In genomic region chr9:85647571-85647970, GRCh38 we compare ENCODE assay signal across 15 cellular contexts.
DNase-seq lines count a peak whose midpoint lies in the region; ATAC-seq and TF ChIP-seq lines count a peak whose summit lies in the region.
"Had no signal": no experiment of that assay in that cellular context is flagged by ENCODE, and none has a peak within 500 bp of the region (broad histone marks: within the 10 kb centered on the region; RNA-seq: fewer than 3 reads in every experiment).

No MANE protein-coding gene starts in this region.

- peaks cover 3% of the 10 kb centered on the region for H3K36me3 ChIP-seq in OCI-LY7 (ENCODE audit: insufficient read depth, low read length)

- H3K4me3 ChIP-seq in OCI-LY7 (ENCODE audit: low read depth, low read length, poor library complexity, severe bottlenecking) (no peak overlapping the region), right cardiac atrium (ENCODE audit: low read length) (no peak overlapping the region)
- H3K4me3 ChIP-seq: BLaER1 had no signal

- H3K4me2 ChIP-seq in OCI-LY7 (ENCODE audit: low read length): 0 out of 2 replicates have a peak overlapping the region, but pooled peaks have one; percentile 1
- H3K4me2 ChIP-seq: BLaER1 had no signal

- H3K79me2 ChIP-seq in OCI-LY7 (ENCODE audit: insufficient read depth, low read depth, low read length): no peaks in the 10 kb centered on the region

- peak; percentile 94 for ATAC-seq in GM18499 (IDR thresholded peaks at IDR 0.05; ENCODE audit: insufficient read depth, unreplicated experiment)
- peak; percentile 89 for ATAC-seq in GM21367 (IDR thresholded peaks at IDR 0.05; ENCODE audit: unreplicated experiment)
- peak; percentile 62 for ATAC-seq in HG03103 (IDR thresholded peaks at IDR 0.05; ENCODE audit: low read depth, unreplicated experiment)
- ATAC-seq in right cardiac atrium: no peak
- ATAC-seq: HCT116 had no signal

- CTCF ChIA-PET in OCI-LY7 (lab: Charles Lee; ENCODE audit: unreplicated experiment): no interaction called here

- DNase-seq in OCI-LY7 (ENCODE audit: low spot score): peak; percentile 31
- DNase-seq in right cardiac atrium: no peak
- DNase-seq in activated T-cell treated with anti-CD3 and anti-CD28 coated beads, Interleukin-2, amount 50 U/mL, for 1 hour: no peak
- no peak for DNase-seq in NCI-H345 (lab: John Stamatoyannopoulos, UW)
- no peak for DNase-seq in SHP77 treated with DMSO at 0.1 percent for 48 hours (lab: John Stamatoyannopoulos, UW)
- DNase-seq: activated gamma-delta T cell; cerebellar nuclear complex; KG1; NCI-H226; stimulated activated naive CD4-positive, alpha-beta T cell treated with Interleukin-2 at 50 U/mL for 16 hours had no signal

- no peak overlapping the region for H2AFZ ChIP-seq in OCI-LY7 (ENCODE audit: low read length)

- no peaks in the 10 kb centered on the region for H3K9me3 ChIP-seq in OCI-LY7 (ENCODE audit: low read length)
- H3K9me3 ChIP-seq in right cardiac atrium (ENCODE audit: control insufficient read depth, low read length): no peaks in the 10 kb centered on the region
- H3K9me3 ChIP-seq: BLaER1 had no signal

- no TSS peak for BruUV-seq in OCI-LY7 (replicated peaks; lab: Mats Ljungman, UMichigan)

- H4K20me1 ChIP-seq in OCI-LY7 (ENCODE audit: insufficient read depth, low read length): no peaks in the 10 kb centered on the region
- H4K20me1 ChIP-seq: BLaER1 had no signal

- no peaks in the 10 kb centered on the region for H3K9me2 ChIP-seq in OCI-LY7 (ENCODE audit: insufficient read depth, low read length)

- intact Hi-C loops in OCI-LY7 (cut with micrococcal nuclease; ENCODE audit: unreplicated experiment): no loop called here
- intact Hi-C loops in right cardiac atrium (cut with DNase I): no loop called here

- H3K27me3 ChIP-seq in right cardiac atrium (ENCODE audit: control insufficient read depth, insufficient read depth): no peaks in the 10 kb centered on the region
- H3K27me3 ChIP-seq: BLaER1 had no signal

- no peak overlapping the region for H3K27ac ChIP-seq in OCI-LY7 (ENCODE audit: low read depth, low read length, poor library complexity, severe bottlenecking)
- no peak overlapping the region for H3K27ac ChIP-seq in right cardiac atrium (ENCODE audit: low read length)
- H3K27ac ChIP-seq: BLaER1 had no signal

- H3K4me1 ChIP-seq in OCI-LY7 (ENCODE audit: insufficient read depth, low read length, poor library complexity, severe bottlenecking): peaks cover 10% of the 10 kb centered on the region
- H3K4me1 ChIP-seq in right cardiac atrium (ENCODE audit: control insufficient read depth, insufficient read depth, low read length): no peaks in the 10 kb centered on the region
- H3K4me1 ChIP-seq: BLaER1 had no signal

- POLR2A ChIA-PET in OCI-LY7 (lab: Charles Lee): no interaction called here

- no peak for TF ChIP-seq CTCF in OCI-LY7 (conservative IDR thresholded peaks at IDR 0.05; ENCODE audit: low read length)

- 97% methylated on average over 1 of the region's 1 CpG for WGBS in right cardiac atrium

Comparison
In these comparisons a context has a peak if more than half of its experiments do, and no peak if none do; other contexts are left out.
1. ATAC-seq: peak in GM18499 (single experiment), GM21367 (single experiment) and HG03103 (single experiment); none in right cardiac atrium (0 of 2).